ENCODE assay signal across 19 cellular contexts in genomic region chr1:33299461-33300155, GRCh38. TPM values are rescaled to one million over a fixed set of nuclear protein-coding genes. Genes with fewer than 3 reads are reported as not detected.
DNase-seq lines count a peak whose midpoint lies in the region; ATAC-seq and TF ChIP-seq lines count a peak whose summit lies in the region.
"Had no signal": no experiment of that assay in that cellular context is flagged by ENCODE, and none has a peak within 500 bp of the region (broad histone marks: within the 10 kb centered on the region; RNA-seq: fewer than 3 reads in every experiment).

No MANE protein-coding gene starts in this region.

- H3K27me3 ChIP-seq in breast epithelium: no peaks in the 10 kb centered on the region
- H3K27me3 ChIP-seq in uterus: no peaks in the 10 kb centered on the region
- no peaks in the 10 kb centered on the region for H3K27me3 ChIP-seq in naive thymus-derived CD4-positive, alpha-beta T cell (ENCODE audit: control insufficient read depth in 2 of 2, insufficient read depth in 2 of 2, low read length in 2 of 2)
- H3K27me3 ChIP-seq: BLaER1 treated with 17β-estradiol and CSF1 and Interleukin-3, amounts not matched to agents 10 nM and 100 nM had no signal

- no peak overlapping the region for H3K4me3 ChIP-seq in breast epithelium
- H3K4me3 ChIP-seq in uterus: no peak overlapping the region
- H3K4me3 ChIP-seq in naive thymus-derived CD4-positive, alpha-beta T cell (ENCODE audit: low read length): no peak overlapping the region
- H3K4me3 ChIP-seq: BLaER1 treated with 17β-estradiol and CSF1 and Interleukin-3, amounts not matched to agents 10 nM and 100 nM; GM12878; HAP-1 had no signal

- no peak overlapping the region for H3K4me3 Mint-ChIP-seq in activated naive CD8-positive, alpha-beta T cell treated with anti-CD3 and anti-CD28 coated beads, Interleukin-2, amount 10 ng/mL, durations not matched to agents 7 days and 5 days
- no peak overlapping the region for H3K4me3 Mint-ChIP-seq in activated naive CD8-positive, alpha-beta T cell treated with anti-CD3 and anti-CD28 coated beads, Interleukin-2, amount 50 U/mL, for 24 hours
- H3K4me3 Mint-ChIP-seq in naive thymus-derived CD4-positive, alpha-beta T cell: no peak overlapping the region

- CTCF ChIA-PET in naive thymus-derived CD4-positive, alpha-beta T cell (lab: Charles Lee): no interaction called here

- H3K36me3 ChIP-seq in breast epithelium: no peaks in the 10 kb centered on the region
- no peaks in the 10 kb centered on the region for H3K36me3 ChIP-seq in uterus
- peaks cover 0 to 41% (median 0%) of the 10 kb centered on the region in 3 experiments for H3K36me3 ChIP-seq in naive thymus-derived CD4-positive, alpha-beta T cell (ENCODE audit: control insufficient read depth in 2 of 3, insufficient read depth in 3 of 3, low read length in 3 of 3)

- POLR2A ChIA-PET in activated naive CD8-positive, alpha-beta T cell treated with anti-CD3 and anti-CD28 coated beads, Interleukin-2, amount 10 ng/mL, durations not matched to agents 7 days and 5 days (lab: Charles Lee): no interaction called here
- POLR2A ChIA-PET in naive thymus-derived CD4-positive, alpha-beta T cell (lab: Charles Lee): no interaction called here

- DNase-seq in activated naive CD8-positive, alpha-beta T cell treated with anti-CD3 and anti-CD28 coated beads, Interleukin-2, amount 10 ng/mL, durations not matched to agents 7 days and 5 days: peak; percentile 15
- no peak for DNase-seq in activated naive CD8-positive, alpha-beta T cell treated with anti-CD3 and anti-CD28 coated beads, Interleukin-2, amount 50 U/mL, for 24 hours
- DNase-seq in breast epithelium (ENCODE audit: low spot score in 2 of 2) (no peak), posterior vena cava (ENCODE audit: low spot score) (peak; percentile 61), uterus (no peak), activated gamma-delta T cell treated with Interleukin-2 at 50 U/mL for 16 hours (no peak)
- DNase-seq in naive thymus-derived CD4-positive, alpha-beta T cell: no peak
- DNase-seq: 8988T, DND-41, NCI-H1048, NCI-H1436 treated with DMSO at 0.1 percent for 48 hours, NCI-H524, SIG-M5 had no signal

- no peak for TF ChIP-seq POLR2A in breast epithelium (IDR thresholded peaks at IDR 0.05)
- TF ChIP-seq POLR2A in uterus (IDR thresholded peaks at IDR 0.05): no peak

- peaks cover 24% of the 10 kb centered on the region for H3K36me3 Mint-ChIP-seq in activated naive CD8-positive, alpha-beta T cell treated with anti-CD3 and anti-CD28 coated beads, Interleukin-2, amount 10 ng/mL, durations not matched to agents 7 days and 5 days
- H3K36me3 Mint-ChIP-seq in activated naive CD8-positive, alpha-beta T cell treated with anti-CD3 and anti-CD28 coated beads, Interleukin-2, amount 50 U/mL, for 24 hours (ENCODE audit: low read depth): no peaks in the 10 kb centered on the region
- peaks cover 0 to 44% (median 29%) of the 10 kb centered on the region in 5 donors for H3K36me3 Mint-ChIP-seq in naive thymus-derived CD4-positive, alpha-beta T cell

- peak overlapping the region; percentile 29 to 48 for H3K27ac ChIP-seq in breast epithelium
- H3K27ac ChIP-seq in uterus: peak overlapping the region; percentile 7 to 58
- no peak overlapping the region for H3K27ac ChIP-seq in naive thymus-derived CD4-positive, alpha-beta T cell (ENCODE audit: low read depth, low read length)
- H3K27ac ChIP-seq: KMS-11 had no signal

- TF ChIP-seq CTCF in breast epithelium (IDR thresholded peaks at IDR 0.05) (no peak), uterus (IDR thresholded peaks at IDR 0.05) (no peak)

- peaks cover 42% of the 10 kb centered on the region for H3K4me1 Mint-ChIP-seq in activated naive CD8-positive, alpha-beta T cell treated with anti-CD3 and anti-CD28 coated beads, Interleukin-2, amount 10 ng/mL, durations not matched to agents 7 days and 5 days
- peaks cover 7% of the 10 kb centered on the region for H3K4me1 Mint-ChIP-seq in activated naive CD8-positive, alpha-beta T cell treated with anti-CD3 and anti-CD28 coated beads, Interleukin-2, amount 50 U/mL, for 24 hours
- H3K4me1 Mint-ChIP-seq in naive thymus-derived CD4-positive, alpha-beta T cell: peaks cover 13 to 46% (median 25%) of the 10 kb centered on the region in 7 donors

- ATAC-seq in activated naive CD8-positive, alpha-beta T cell treated with anti-CD3 and anti-CD28 coated beads, Interleukin-2, amount 10 ng/mL, durations not matched to agents 7 days and 5 days (ENCODE audit: low read depth): no peak
- no peak for ATAC-seq in activated naive CD8-positive, alpha-beta T cell treated with anti-CD3 and anti-CD28 coated beads, Interleukin-2, amount 50 U/mL, for 24 hours
- no peak for ATAC-seq in HG03520 (IDR thresholded peaks at IDR 0.05; ENCODE audit: unreplicated experiment)
- no peak for ATAC-seq in naive thymus-derived CD4-positive, alpha-beta T cell

- H3K4me1 ChIP-seq in breast epithelium (peaks cover 0 to 10% of the 10 kb centered on the region in 2 donors), uterus (peaks cover 0 to 6% of the 10 kb centered on the region in 2 donors)
- H3K4me1 ChIP-seq in naive thymus-derived CD4-positive, alpha-beta T cell (ENCODE audit: control insufficient read depth in 2 of 2, insufficient read depth in 2 of 2, low read length in 2 of 2): peaks cover 8 to 10% of the 10 kb centered on the region in 2 donors
- H3K4me1 ChIP-seq: HAP-1 had no signal

- peaks cover 3% of the 10 kb centered on the region for H3K9me3 Mint-ChIP-seq in activated naive CD8-positive, alpha-beta T cell treated with anti-CD3 and anti-CD28 coated beads, Interleukin-2, amount 10 ng/mL, durations not matched to agents 7 days and 5 days
- H3K9me3 Mint-ChIP-seq in activated naive CD8-positive, alpha-beta T cell treated with anti-CD3 and anti-CD28 coated beads, Interleukin-2, amount 50 U/mL, for 24 hours: no peaks in the 10 kb centered on the region
- H3K9me3 Mint-ChIP-seq in naive thymus-derived CD4-positive, alpha-beta T cell: peaks cover 0 to 9% (median 0%) of the 10 kb centered on the region in 11 donors

- no peaks in the 10 kb centered on the region for H3K27me3 Mint-ChIP-seq in activated naive CD8-positive, alpha-beta T cell treated with anti-CD3 and anti-CD28 coated beads, Interleukin-2, amount 10 ng/mL, durations not matched to agents 7 days and 5 days
- no peaks in the 10 kb centered on the region for H3K27me3 Mint-ChIP-seq in activated naive CD8-positive, alpha-beta T cell treated with anti-CD3 and anti-CD28 coated beads, Interleukin-2, amount 50 U/mL, for 24 hours
- H3K27me3 Mint-ChIP-seq in naive thymus-derived CD4-positive, alpha-beta T cell: peaks cover 0 to 1% (median 0%) of the 10 kb centered on the region in 5 donors

- intact Hi-C loops in breast epithelium (cut with DNase I; ENCODE audit: low total_unique reads) (loop anchor here (5.0 kb wide), 1 partner anchor 68 kb away; no protein-coding TSS in a partner anchor), posterior vena cava (cut with DNase I) (loop anchor here (5.0 to 10.0 kb wide), 4 partner anchors 38 to 1115 kb away; no protein-coding TSS in a partner anchor), uterus (cut with DNase I; ENCODE audit: low total_unique reads) (loop anchor here (5.0 kb wide), 2 partner anchors 68 to 173 kb away; partner anchors contain the start of gene ZSCAN20)
- intact Hi-C loops in naive thymus-derived CD4-positive, alpha-beta T cell (cut with micrococcal nuclease): loop anchor here (5.0 to 10.0 kb wide), 4 partner anchors 53 to 365 kb away; no protein-coding TSS in a partner anchor

- H3K9me3 ChIP-seq in breast epithelium: no peaks in the 10 kb centered on the region
- H3K9me3 ChIP-seq in uterus: no peaks in the 10 kb centered on the region
- H3K9me3 ChIP-seq in naive thymus-derived CD4-positive, alpha-beta T cell (ENCODE audit: control insufficient read depth in 2 of 3, low read length in 3 of 3): no peaks in the 10 kb centered on the region
- H3K9me3 ChIP-seq: BLaER1 treated with 17β-estradiol and CSF1 and Interleukin-3, amounts not matched to agents 10 nM and 100 nM; HAP-1 had no signal

- H3K27ac Mint-ChIP-seq in activated naive CD8-positive, alpha-beta T cell treated with anti-CD3 and anti-CD28 coated beads, Interleukin-2, amount 10 ng/mL, durations not matched to agents 7 days and 5 days: no peak overlapping the region
- H3K27ac Mint-ChIP-seq in activated naive CD8-positive, alpha-beta T cell treated with anti-CD3 and anti-CD28 coated beads, Interleukin-2, amount 50 U/mL, for 24 hours: no peak overlapping the region
- no peak overlapping the region for H3K27ac Mint-ChIP-seq in naive thymus-derived CD4-positive, alpha-beta T cell

RNA-seq across cellular contexts. Expression of gene A3GALT2, which starts 21.3 kb away (rescaled TPM):
- total RNA-seq in activated naive CD8-positive, alpha-beta T cell treated with anti-CD3 and anti-CD28 coated beads, Interleukin-2, amount 10 ng/mL, durations not matched to agents 7 days and 5 days: under 1 TPM in 1 of 2 experiments, not detected in 1; 0.31 TPM
- total RNA-seq in breast epithelium (not detected), posterior vena cava (under 1 TPM in 1 of 2 donors, not detected in 1; 0.24 TPM), uterus (under 1 TPM in 1 of 4 donors, not detected in 3; 0.58 TPM)
- total RNA-seq in naive thymus-derived CD4-positive, alpha-beta T cell: not detected
- not detected for polyA plus RNA-seq in naive thymus-derived CD4-positive, alpha-beta T cell
- total RNA-seq: GM12878, M059J had no signal
- polyA plus RNA-seq: GM12878 had no signal

RNA-seq across cellular contexts. Expression of gene ZNF362, which starts 43.3 kb away (rescaled TPM):
- 10 to 100 TPM; 18.8 to 23.1 TPM for total RNA-seq in activated naive CD8-positive, alpha-beta T cell treated with anti-CD3 and anti-CD28 coated beads, Interleukin-2, amount 10 ng/mL, durations not matched to agents 7 days and 5 days
- 10 to 100 TPM; 11.7 to 16.0 (median 15.7) TPM for total RNA-seq in breast epithelium
- 10 to 100 TPM; 25.8 to 37.0 TPM for total RNA-seq in posterior vena cava
- 10 to 100 TPM in 3 of 4 donors, 1 to 10 TPM in 1; 9.2 to 45.3 (median 25.8) TPM for total RNA-seq in uterus
- total RNA-seq in naive thymus-derived CD4-positive, alpha-beta T cell: 10 to 100 TPM; 24.7 to 30.5 (median 27.0) TPM
- 10 to 100 TPM; 17.2 to 30.0 TPM for polyA plus RNA-seq in naive thymus-derived CD4-positive, alpha-beta T cell

Comparison
In these comparisons a context has a peak if more than half of its experiments do, and no peak if none do; other contexts are left out.
1. DNase-seq: peak in activated naive CD8-positive, alpha-beta T cell treated with anti-CD3 and anti-CD28 coated beads, Interleukin-2, amount 10 ng/mL, durations not matched to agents 7 days and 5 days (single experiment) and posterior vena cava (single experiment); none in activated naive CD8-positive, alpha-beta T cell treated with anti-CD3 and anti-CD28 coated beads, Interleukin-2, amount 50 U/mL, for 24 hours (single experiment), breast epithelium (0 of 2), uterus (0 of 2), activated gamma-delta T cell treated with Interleukin-2 at 50 U/mL for 16 hours (single experiment) and naive thymus-derived CD4-positive, alpha-beta T cell (0 of 9).